27 cellular contexts compared by ENCODE assay signal in the genomic region with DNA sequence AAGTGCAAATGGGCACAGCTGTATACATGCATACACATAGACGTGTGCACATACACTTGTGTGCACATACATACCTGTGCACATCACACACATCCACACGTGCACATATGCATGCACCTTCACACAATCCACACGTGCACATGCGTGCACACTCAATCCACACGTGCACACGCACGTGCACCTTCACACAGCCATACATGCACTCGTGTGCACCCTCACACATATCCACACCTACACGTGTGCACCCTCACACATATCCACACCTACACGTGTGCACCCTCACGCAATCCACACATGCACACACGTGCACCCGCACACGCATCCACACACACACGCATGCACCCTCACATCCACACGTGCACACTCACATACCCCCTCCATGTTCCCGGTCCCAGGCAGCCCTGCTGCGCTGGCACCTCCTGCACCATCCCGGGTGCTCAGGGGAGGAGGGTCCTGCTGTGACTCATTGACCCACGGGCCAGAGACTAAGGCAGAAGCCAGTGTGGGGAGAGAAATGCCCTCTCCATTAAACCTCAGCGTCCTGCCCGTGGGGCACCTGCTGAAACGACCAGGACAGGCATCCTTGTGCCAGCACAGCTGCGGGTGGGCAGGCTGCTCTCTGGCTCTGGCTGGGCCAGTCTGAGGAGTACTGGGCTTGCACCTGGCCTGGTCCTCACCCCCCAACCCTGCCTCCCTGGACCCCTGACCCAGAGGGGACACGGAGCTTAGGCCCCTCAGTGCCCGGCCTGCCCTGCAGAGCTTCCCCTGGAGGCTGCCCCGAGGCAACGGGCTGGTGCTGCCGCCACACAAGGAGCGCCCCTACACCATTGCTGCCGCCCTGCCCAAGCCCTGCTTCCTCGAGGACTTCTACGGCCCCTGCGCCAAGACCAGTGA. TPM values are rescaled to one million over a fixed set of nuclear protein-coding genes. Genes with fewer than 3 reads are reported as not detected.
A peak's percentile ranks its signal among the peaks of the same experiment; 100 is the strongest.
DNase-seq lines count a peak whose midpoint lies in the region; ATAC-seq, FAIRE-seq and TF ChIP-seq lines count a peak whose summit lies in the region.
"Had no signal": no experiment of that assay in that cellular context is flagged by ENCODE, and none has a peak within 500 bp of the region (broad histone marks: within the 10 kb centered on the region; RNA-seq: fewer than 3 reads in every experiment).

No MANE protein-coding gene starts in this region.

- H3K27ac Mint-ChIP-seq in neural progenitor cell (no peak overlapping the region), Caco-2 (ENCODE audit: unreplicated experiment) (no peak overlapping the region)
- H3K27ac Mint-ChIP-seq: B cell; CD8-positive, alpha-beta T cell; H9; HFFc6 had no signal

- H3F3A ChIP-seq in neural progenitor cell (ENCODE audit: low read depth) = no peaks in the 10 kb centered on the region

- in situ Hi-C loops in G401 (cut with HindIII; ENCODE audit: low sequenced_read_pairs) = no loop called here

- no peaks in the 10 kb centered on the region for H3K36me3 Mint-ChIP-seq in neural progenitor cell
- peaks cover 5% of the 10 kb centered on the region for H3K36me3 Mint-ChIP-seq in Caco-2 (ENCODE audit: insufficient read depth, unreplicated experiment)
- H3K36me3 Mint-ChIP-seq: CD8-positive, alpha-beta T cell had no signal

- TF ChIP-seq RAD21 in A549 (conservative IDR thresholded peaks at IDR 0.05 in 1 of 2, IDR thresholded peaks at IDR 0.05 in 1 of 2) = no peak

- POLR2A ChIA-PET in A549 (lab: Yijun Ruan, JAX) = no interaction called here
- POLR2A ChIA-PET in Caco-2 (lab: Charles Lee) = no interaction called here

- H3K27me3 ChIP-seq in bronchial epithelial cell (ENCODE audit: control insufficient read depth, insufficient read depth, low read length) (no peaks in the 10 kb centered on the region), neural progenitor cell (no peaks in the 10 kb centered on the region), Caco-2 (replicated peaks; ENCODE audit: control insufficient read depth, insufficient read depth, low read length) (peaks cover 3% of the 10 kb centered on the region; the same call in 1 of the 2 replicates)
- H3K27me3 ChIP-seq: MG63 had no signal

- no peaks in the 10 kb centered on the region for H3K4me1 ChIP-seq in A549
- H3K4me1 ChIP-seq in neural progenitor cell = no peaks in the 10 kb centered on the region
- H3K4me1 ChIP-seq in Caco-2 = no peaks in the 10 kb centered on the region

- H3K9me3 Mint-ChIP-seq in neural progenitor cell (peaks cover 3% of the 10 kb centered on the region), Caco-2 (ENCODE audit: unreplicated experiment) (no peaks in the 10 kb centered on the region)
- H3K9me3 Mint-ChIP-seq: CD8-positive, alpha-beta T cell had no signal

- peak overlapping the region; percentile 21 for H3K4me3 Mint-ChIP-seq in neural progenitor cell
- no peak overlapping the region for H3K4me3 Mint-ChIP-seq in Caco-2 (ENCODE audit: unreplicated experiment)
- H3K4me3 Mint-ChIP-seq: B cell; CD8-positive, alpha-beta T cell; H9; HFFc6 had no signal

- intact Hi-C loops in Caco-2 (cut with micrococcal nuclease; ENCODE audit: unreplicated experiment) = no loop called here

- no peak for TF ChIP-seq CTCF in A549 (IDR thresholded peaks at IDR 0.05)
- TF ChIP-seq CTCF in bronchial epithelial cell (IDR thresholded peaks at IDR 0.05; ENCODE audit: insufficient read depth, low read length, severe bottlenecking) = no peak
- no peak for TF ChIP-seq CTCF in neural progenitor cell (IDR thresholded peaks at IDR 0.05)
- TF ChIP-seq CTCF in Caco-2 (IDR thresholded peaks at IDR 0.05; ENCODE audit: insufficient read depth in 1 of 2, low read depth in 1 of 2, low read length in 1 of 2, severe bottlenecking in 1 of 2, unreplicated experiment in 1 of 2) = no peak

- H3K36me3 ChIP-seq in bronchial epithelial cell (ENCODE audit: control insufficient read depth, insufficient read depth, low read length) (no peaks in the 10 kb centered on the region), neural progenitor cell (no peaks in the 10 kb centered on the region), Caco-2 (ENCODE audit: control insufficient read depth, insufficient read depth, low read length) (no peaks in the 10 kb centered on the region)
- H3K36me3 ChIP-seq: MG63 had no signal

- ATAC-seq in A549 = peak; percentile 4 to 25; a peak in 1 of 6 replicates
- ATAC-seq: CD8-positive, alpha-beta T cell had no signal

- no peaks in the 10 kb centered on the region for H4K20me1 ChIP-seq in neural progenitor cell (ENCODE audit: low read depth)

- TF ChIP-seq POLR2A in A549 (IDR thresholded peaks at IDR 0.05; ENCODE audit: low read length) = no peak
- TF ChIP-seq POLR2A in GM12892 (IDR thresholded peaks at IDR 0.05; ENCODE audit: low read depth, low read length) = no peak

- no peak for DNase-seq in A549 (ENCODE audit: low read depth in 1 of 2, low spot score in 1 of 2)
- peak; percentile 26 for DNase-seq in G401 (ENCODE audit: low spot score)
- DNase-seq in bronchial epithelial cell (ENCODE audit: low read depth) = no peak
- DNase-seq in neural progenitor cell (ENCODE audit: low spot score) = no peak
- no peak for DNase-seq in stimulated activated CD4-positive, alpha-beta T cell treated with anti-CD3 and anti-CD28 coated beads, Interleukin-2, amount 100 ng/mL, for 24 hours
- DNase-seq in Caco-2 = no peak
- DNase-seq in GM12892 (ENCODE audit: insufficient read length) = no peak
- DNase-seq: Calu3, DMS79 treated with DMSO at 0.1 percent for 48 hours, GM23248, H9, HFFc6, KG1, MG63, NCI-H1105 treated with DMSO at 0.1 percent for 48 hours, NCI-H146, NCI-H2029, NCI-H446 treated with DMSO at 0.1 percent for 48 hours, NCI-H69, SHP77 treated with DMSO at 0.1 percent for 48 hours had no signal

- FAIRE-seq in A549 (lab: Jason Lieb, UNC) (no peak), bronchial epithelial cell (lab: Jason Lieb, UNC) (peak; percentile 97), GM12892 (lab: Jason Lieb, UNC) (no peak)
- FAIRE-seq: GM19239 had no signal

- TF ChIP-seq EP300 in A549 (IDR thresholded peaks at IDR 0.05) = no peak

- no peak overlapping the region for H3K4me2 ChIP-seq in A549
- no peak overlapping the region for H3K4me2 ChIP-seq in neural progenitor cell

- no peaks in the 10 kb centered on the region for H3K79me2 ChIP-seq in neural progenitor cell (ENCODE audit: low read depth)

- H3K27me3 Mint-ChIP-seq in neural progenitor cell (ENCODE audit: insufficient read depth, low read depth) (peaks cover 5% of the 10 kb centered on the region), Caco-2 (ENCODE audit: insufficient read depth, unreplicated experiment) (peaks cover 20% of the 10 kb centered on the region)

- CTCF ChIA-PET in A549 (lab: Yijun Ruan, JAX) (no interaction called here), Caco-2 (lab: Charles Lee) (no interaction called here)

- peaks cover 3% of the 10 kb centered on the region for H3K4me1 Mint-ChIP-seq in neural progenitor cell
- H3K4me1 Mint-ChIP-seq in Caco-2 (ENCODE audit: low read depth, unreplicated experiment) = no peaks in the 10 kb centered on the region
- H3K4me1 Mint-ChIP-seq: B cell, H9 had no signal

- 44% methylated on average over 25 of the region's 34 CpGs for WGBS in A549 (ENCODE audit: missing lambda C conversion rate)

- H3K27ac ChIP-seq in A549 (no peak overlapping the region), neural progenitor cell (no peak overlapping the region)
- H3K27ac ChIP-seq: C4-2B, GM23248, RWPE1, SK-N-MC had no signal

- H3K9ac ChIP-seq in neural progenitor cell = no peak overlapping the region
- H3K9ac ChIP-seq: GM23248 had no signal

- H2AFZ ChIP-seq in neural progenitor cell (replicated peaks) = no peak overlapping the region
- H2AFZ ChIP-seq: GM23248 had no signal

- no TSS peak for BruUV-seq in Caco-2 (replicated peaks; lab: Mats Ljungman, UMichigan)

- no peaks in the 10 kb centered on the region for H3K9me3 ChIP-seq in A549
- H3K9me3 ChIP-seq in neural progenitor cell (ENCODE audit: low read depth) = no peaks in the 10 kb centered on the region
- H3K9me3 ChIP-seq in Caco-2 = peaks cover 5% of the 10 kb centered on the region; the same call in 1 of the 2 replicates
- H3K9me3 ChIP-seq: MG63 had no signal

- no peak overlapping the region for H3K4me3 ChIP-seq in A549
- H3K4me3 ChIP-seq in bronchial epithelial cell (ENCODE audit: low read depth, low read length) = no peak overlapping the region
- H3K4me3 ChIP-seq in neural progenitor cell = no peak overlapping the region
- H3K4me3 ChIP-seq in Caco-2 (ENCODE audit: low read depth, low read length) = no peak overlapping the region
- H3K4me3 ChIP-seq: GM23248, MG63, SK-N-MC had no signal

RNA-seq across cellular contexts. Expression of gene UTF1, which starts 17.8 kb away (rescaled TPM):
- polyA plus RNA-seq in A549 (2011; rRNA removed) (not detected in 2 replicates), A549 (2017; fragmentation: RNase III; extraction: RNeasy Plus Mini Kit Qiagen cat#74134 plus additional on column Dnase treatment) (not detected in 3 replicates)
- polyA plus RNA-seq in A549 (2012; cell fraction: cytosol; rRNA removed) = not detected in 2 replicates
- polyA plus RNA-seq in A549 (2012; cell fraction: nucleus; rRNA removed) = not detected in 2 replicates
- polyA minus RNA-seq in A549 (2011; rRNA and poly(A)+ RNA removed) = not detected in 2 replicates
- not detected in 2 replicates for total RNA-seq in G401 (2014; rRNA removed; shearing (Covaris generic))
- total RNA-seq in bronchial epithelial cell (not detected in 2 replicates), neural progenitor cell (ENCODE audit: low replicate concordance) (not detected in 2 replicates), Caco-2 (2022) (not detected in 2 replicates)
- not detected for polyA plus RNA-seq in GM12892 (2012; ENCODE audit: missing spikeins)
- total RNA-seq: Calu3; CD8-positive, alpha-beta T cell; GM23248; HFFc6; HT1080 had no signal
- polyA plus RNA-seq: GM23248 had no signal

RNA-seq across cellular contexts. Expression of gene VENTX, which starts 25.4 kb away (rescaled TPM):
- polyA plus RNA-seq in A549 (2011; rRNA removed) = not detected in 2 replicates
- not detected in 2 replicates for polyA plus RNA-seq in A549 (2012; cell fraction: cytosol; rRNA removed)
- not detected in 2 replicates for polyA plus RNA-seq in A549 (2012; cell fraction: nucleus; rRNA removed)
- not detected in 3 replicates for polyA plus RNA-seq in A549 (2017; fragmentation: RNase III; extraction: RNeasy Plus Mini Kit Qiagen cat#74134 plus additional on column Dnase treatment)
- polyA minus RNA-seq in A549 (2011; rRNA and poly(A)+ RNA removed) = not detected in 2 replicates
- 0.12 TPM in 1 of 2 replicates, not detected in the other for total RNA-seq in G401 (2014; rRNA removed; shearing (Covaris generic))
- not detected in 2 replicates for total RNA-seq in bronchial epithelial cell
- total RNA-seq in neural progenitor cell (ENCODE audit: low replicate concordance) = 1.0 TPM in 1 of 2 replicates, not detected in the other
- 0.12 TPM in 1 of 2 replicates, not detected in the other for total RNA-seq in Caco-2 (2022)
- polyA plus RNA-seq in GM12892 (2012; ENCODE audit: missing spikeins) = not detected
- total RNA-seq: B cell; Calu3; CD8-positive, alpha-beta T cell; GM23248; HFFc6 had no signal
- polyA plus RNA-seq: GM23248 had no signal

RNA-seq across cellular contexts. Expression of gene KNDC1, which starts 52.2 kb away (rescaled TPM):
- polyA plus RNA-seq in A549 (2011; rRNA removed) = 0.63 and 0.65 TPM in 2 replicates
- polyA plus RNA-seq in A549 (2012; cell fraction: cytosol; rRNA removed) = 0.70 and 2.1 TPM in 2 replicates
- 1.1 and 2.7 TPM in 2 replicates for polyA plus RNA-seq in A549 (2012; cell fraction: nucleus; rRNA removed)
- polyA plus RNA-seq in A549 (2017; fragmentation: RNase III; extraction: RNeasy Plus Mini Kit Qiagen cat#74134 plus additional on column Dnase treatment) = 0.49 to 0.73 TPM (median 0.56 TPM) in 3 replicates
- 0.33 and 0.78 TPM in 2 replicates for polyA minus RNA-seq in A549 (2011; rRNA and poly(A)+ RNA removed)
- total RNA-seq in G401 (2014; rRNA removed; shearing (Covaris generic)) = 0.47 and 4.0 TPM in 2 replicates
- total RNA-seq in bronchial epithelial cell = under 0.01 TPM in 2 replicates
- 1.8 and 5.6 TPM in 2 replicates for total RNA-seq in neural progenitor cell (ENCODE audit: low replicate concordance)
- 1.5 and 3.2 TPM in 2 replicates for total RNA-seq in Caco-2 (2022)
- polyA plus RNA-seq in GM12892 (2012; ENCODE audit: missing spikeins) = 0.04 TPM
- total RNA-seq: CD8-positive, alpha-beta T cell; HT1080 had no signal
